10 cellular contexts compared by ENCODE assay signal in the genomic region with DNA sequence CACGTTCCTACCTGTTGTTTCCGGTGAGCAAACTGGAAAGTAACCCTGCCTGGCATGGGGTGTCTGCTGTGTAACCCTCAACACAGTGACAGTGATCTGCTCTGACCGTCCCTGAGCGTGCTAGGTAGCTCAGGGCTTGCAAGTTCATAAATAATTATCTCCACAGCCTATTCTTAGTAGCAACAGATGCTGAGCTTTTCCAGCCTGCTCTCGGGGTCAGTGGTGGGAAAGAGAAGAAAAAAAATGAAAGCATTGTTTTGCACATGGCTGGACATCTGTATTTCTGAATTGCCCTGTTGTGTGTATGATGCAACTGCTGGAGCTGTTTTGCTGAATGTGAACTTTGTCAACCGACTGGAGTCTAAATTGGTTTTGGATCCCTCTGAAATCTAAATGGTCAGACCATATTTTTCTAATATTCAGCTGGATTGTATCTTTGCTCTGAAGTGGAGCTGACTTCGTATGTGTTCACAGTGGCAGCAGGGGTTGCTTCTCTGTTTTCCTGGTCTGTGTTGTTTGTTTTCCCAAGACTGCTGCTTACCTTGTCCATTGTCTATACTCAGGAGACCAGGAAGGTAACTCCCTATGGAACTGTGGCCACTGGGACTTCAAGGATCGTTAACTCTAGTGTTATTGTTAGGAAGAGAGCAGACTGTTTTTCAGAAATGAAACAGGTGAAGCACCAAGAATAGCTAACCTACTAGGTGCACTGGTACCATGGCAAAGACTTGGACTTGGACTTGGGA. TPM values are rescaled to one million over a fixed set of nuclear protein-coding genes. Genes with fewer than 3 reads are reported as not detected.
DNase-seq lines count a peak whose midpoint lies in the region; ATAC-seq and TF ChIP-seq lines count a peak whose summit lies in the region.
"Had no signal": no experiment of that assay in that cellular context is flagged by ENCODE, and none has a peak within 500 bp of the region (broad histone marks: within the 10 kb centered on the region; RNA-seq: fewer than 3 reads in every experiment).

No MANE protein-coding gene starts in this region.

- peaks cover 3% of the 10 kb centered on the region for H3K9me3 Mint-ChIP-seq in glutamatergic neuron (ENCODE audit: unreplicated experiment)
- H3K9me3 Mint-ChIP-seq in progenitor cell of endocrine pancreas (ENCODE audit: low read depth) = peaks cover 4% of the 10 kb centered on the region
- H3K9me3 Mint-ChIP-seq in activated naive CD8-positive, alpha-beta T cell treated with anti-CD3 and anti-CD28 coated beads for 36 hours = no peaks in the 10 kb centered on the region

- ATAC-seq in HG03196 (IDR thresholded peaks at IDR 0.05; ENCODE audit: unreplicated experiment) = no peak
- ATAC-seq: lower lobe of right lung had no signal

- TF ChIP-seq CTCF in glutamatergic neuron (IDR thresholded peaks at IDR 0.05; ENCODE audit: partially characterized antibody, unreplicated experiment) (no peak), progenitor cell of endocrine pancreas (IDR thresholded peaks at IDR 0.05; ENCODE audit: unreplicated experiment) (no peak)

- H3K27me3 ChIP-seq in SJCRH30 = no peaks in the 10 kb centered on the region

- DNase-seq in DMS53 (lab: John Stamatoyannopoulos, UW) = peak; percentile 87
- DNase-seq in SJCRH30 = peak; percentile 32 to 72
- DNase-seq in glutamatergic neuron = no peak
- no peak for DNase-seq in progenitor cell of endocrine pancreas (ENCODE audit: low spot score, unreplicated experiment)
- DNase-seq in stimulated activated CD8-positive, alpha-beta memory T cell treated with anti-CD3 and anti-CD28 coated beads, Interleukin-4, amount 100 ng/mL, for 48 hours = no peak
- no peak for DNase-seq in activated naive CD8-positive, alpha-beta T cell treated with anti-CD3 and anti-CD28 coated beads for 36 hours
- DNase-seq in activated CD8-positive, alpha-beta memory T cell treated with anti-CD3 and anti-CD28 coated beads, Interleukin-2, amount 50 U/mL, for 48 hours = no peak
- DNase-seq: lower lobe of right lung, NCI-H524 treated with DMSO at 0.1 percent for 48 hours had no signal

- H3K27me3 Mint-ChIP-seq in glutamatergic neuron (ENCODE audit: unreplicated experiment) (no peaks in the 10 kb centered on the region), progenitor cell of endocrine pancreas (no peaks in the 10 kb centered on the region)
- peaks cover 41% of the 10 kb centered on the region for H3K27me3 Mint-ChIP-seq in activated naive CD8-positive, alpha-beta T cell treated with anti-CD3 and anti-CD28 coated beads for 36 hours

- no peaks in the 10 kb centered on the region for H3K9me3 ChIP-seq in SJCRH30 (replicated peaks)
- H3K9me3 ChIP-seq: lower lobe of right lung had no signal

- H3K27ac Mint-ChIP-seq in glutamatergic neuron (ENCODE audit: unreplicated experiment) = peak overlapping the region; percentile 60
- H3K27ac Mint-ChIP-seq in progenitor cell of endocrine pancreas = peak overlapping the region; percentile 87
- no peak overlapping the region for H3K27ac Mint-ChIP-seq in activated naive CD8-positive, alpha-beta T cell treated with anti-CD3 and anti-CD28 coated beads for 36 hours

- no peak overlapping the region for H3K4me3 ChIP-seq in SJCRH30
- H3K4me3 ChIP-seq: lower lobe of right lung had no signal

- H3K4me1 Mint-ChIP-seq in glutamatergic neuron (ENCODE audit: low read depth, unreplicated experiment) (peaks cover 22% of the 10 kb centered on the region), progenitor cell of endocrine pancreas (ENCODE audit: low read depth) (peaks cover 48% of the 10 kb centered on the region)
- H3K4me1 Mint-ChIP-seq in activated naive CD8-positive, alpha-beta T cell treated with anti-CD3 and anti-CD28 coated beads for 36 hours = peaks cover 15% of the 10 kb centered on the region

- H3K4me3 Mint-ChIP-seq in glutamatergic neuron (ENCODE audit: unreplicated experiment) (no peak overlapping the region), progenitor cell of endocrine pancreas (ENCODE audit: low read depth) (no peak overlapping the region)
- H3K4me3 Mint-ChIP-seq in activated naive CD8-positive, alpha-beta T cell treated with anti-CD3 and anti-CD28 coated beads for 36 hours = no peak overlapping the region

- H3K36me3 Mint-ChIP-seq in glutamatergic neuron (ENCODE audit: unreplicated experiment) = no peaks in the 10 kb centered on the region
- H3K36me3 Mint-ChIP-seq in progenitor cell of endocrine pancreas (ENCODE audit: insufficient read depth) = peaks cover 9% of the 10 kb centered on the region
- H3K36me3 Mint-ChIP-seq in activated naive CD8-positive, alpha-beta T cell treated with anti-CD3 and anti-CD28 coated beads for 36 hours = peaks cover 2% of the 10 kb centered on the region

- peaks cover 39% of the 10 kb centered on the region for H3K4me1 ChIP-seq in SJCRH30

- peak overlapping the region; percentile 11 for H3K27ac ChIP-seq in SJCRH30
- H3K27ac ChIP-seq: lower lobe of right lung had no signal

- no peaks in the 10 kb centered on the region; the same call in 1 of the 2 replicates for H3K36me3 ChIP-seq in SJCRH30
- H3K36me3 ChIP-seq: lower lobe of right lung had no signal

RNA-seq across cellular contexts. Expression of gene TGFB2, which starts 27.0 kb away (rescaled TPM):
- total RNA-seq in SJCRH30 (2014; rRNA removed; shearing (Covaris generic)) = 22.1 and 24.4 TPM in 2 replicates
- total RNA-seq in glutamatergic neuron (ENCODE audit: unreplicated experiment) = 2.0 TPM
- 26.4 and 27.9 TPM in 2 replicates for total RNA-seq in progenitor cell of endocrine pancreas
- total RNA-seq in activated naive CD8-positive, alpha-beta T cell treated with anti-CD3 and anti-CD28 coated beads for 36 hours = under 1 TPM in 1 of 2 experiments, not detected in 1; 0.04 TPM

Comparison
In these comparisons a context has a peak if more than half of its experiments do, and no peak if none do; other contexts are left out.
1. DNase-seq: peak in DMS53 (single experiment) and SJCRH30 (2 of 2); none in glutamatergic neuron (single experiment), progenitor cell of endocrine pancreas (single experiment), stimulated activated CD8-positive, alpha-beta memory T cell treated with anti-CD3 and anti-CD28 coated beads, Interleukin-4, amount 100 ng/mL, for 48 hours (single experiment), activated naive CD8-positive, alpha-beta T cell treated with anti-CD3 and anti-CD28 coated beads for 36 hours (single experiment) and activated CD8-positive, alpha-beta memory T cell treated with anti-CD3 and anti-CD28 coated beads, Interleukin-2, amount 50 U/mL, for 48 hours (single experiment).